ENCODE assay signal across 1 cellular context in the genomic region with DNA sequence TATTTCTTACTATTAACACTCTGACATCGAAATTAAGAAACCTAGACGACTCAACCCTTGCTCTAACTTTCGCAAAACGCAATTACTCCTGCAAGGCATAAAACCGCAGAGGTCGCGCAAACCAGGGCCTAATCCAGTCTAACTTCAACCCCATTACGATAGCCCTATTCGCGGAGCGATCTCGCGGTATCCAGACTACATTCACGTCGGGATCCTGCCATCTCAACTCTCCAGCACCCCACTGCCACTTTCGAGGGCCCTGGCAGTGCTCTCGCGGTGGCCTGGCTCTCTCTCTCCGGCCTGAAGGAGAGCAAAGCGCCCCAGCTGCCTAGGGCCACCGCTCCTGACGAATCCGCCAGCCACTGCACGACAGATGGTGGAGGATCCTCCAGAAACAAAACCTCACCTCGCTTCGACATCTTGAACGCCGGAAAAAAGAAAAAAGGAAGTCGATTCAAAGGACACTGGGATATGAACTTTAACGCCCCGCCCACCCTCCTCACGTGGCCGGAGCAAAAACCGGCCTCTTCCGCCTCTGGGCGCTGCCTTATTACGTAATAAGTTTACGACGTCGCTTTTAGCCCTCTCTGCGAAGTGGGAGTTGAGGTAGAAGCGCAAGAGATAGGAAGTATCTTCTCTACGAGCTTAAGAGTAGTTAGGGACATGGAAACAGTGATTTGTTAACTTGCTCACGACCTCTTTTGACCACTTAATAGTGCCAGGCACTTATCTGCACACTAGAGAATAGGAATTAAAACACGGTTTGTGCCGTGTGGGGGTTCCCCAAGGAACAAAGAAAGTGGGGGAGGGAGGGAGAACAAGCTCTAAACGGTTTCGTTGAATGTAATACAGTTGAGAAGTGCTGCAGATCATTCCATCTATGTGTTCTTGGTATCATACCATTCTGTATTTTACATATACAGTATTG.
TF ChIP-seq lines count a peak whose summit lies in the region.

A gene (minus strand): TSS at position 430 of the 928 bp plus-strand sequence. CDS start 11 bp downstream, at position 419.

TF ChIP-seq in HEK293, 187 proteins besides CTCF, POLR2A, EP300 and RAD21 (continued from another document):
- TF ChIP-seq, protein P1, sequence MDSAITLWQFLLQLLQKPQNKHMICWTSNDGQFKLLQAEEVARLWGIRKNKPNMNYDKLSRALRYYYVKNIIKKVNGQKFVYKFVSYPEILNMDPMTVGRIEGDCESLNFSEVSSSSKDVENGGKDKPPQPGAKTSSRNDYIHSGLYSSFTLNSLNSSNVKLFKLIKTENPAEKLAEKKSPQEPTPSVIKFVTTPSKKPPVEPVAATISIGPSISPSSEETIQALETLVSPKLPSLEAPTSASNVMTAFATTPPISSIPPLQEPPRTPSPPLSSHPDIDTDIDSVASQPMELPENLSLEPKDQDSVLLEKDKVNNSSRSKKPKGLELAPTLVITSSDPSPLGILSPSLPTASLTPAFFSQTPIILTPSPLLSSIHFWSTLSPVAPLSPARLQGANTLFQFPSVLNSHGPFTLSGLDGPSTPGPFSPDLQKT (IDR thresholded peaks at IDR 0.05; ENCODE audit: borderline replicate concordance, low read depth, low read length) = no peak; the same call in 1 of the 2 replicates
- TF ChIP-seq REPIN1 (tag by site-specific recombination; IDR thresholded peaks at IDR 0.05; ENCODE audit: low read depth) = 0 out of 2 replicates have a peak, but pooled peaks have one; percentile 36
- TF ChIP-seq ZNF391 (tag by site-specific recombination; IDR thresholded peaks at IDR 0.05; ENCODE audit: borderline replicate concordance, low read depth) = peak; percentile 90
- TF ChIP-seq SCRT2 (tag by site-specific recombination; IDR thresholded peaks at IDR 0.05) = no peak; the same call in 1 of the 2 replicates
- 0 out of 2 replicates have a peak, but pooled peaks have one; percentile 37 for TF ChIP-seq ZSCAN30 (tag by site-specific recombination; IDR thresholded peaks at IDR 0.05)
- TF ChIP-seq ZFHX2 (tag by site-specific recombination; conservative IDR thresholded peaks at IDR 0.05) = peak; percentile 66
- TF ChIP-seq, protein P2, sequence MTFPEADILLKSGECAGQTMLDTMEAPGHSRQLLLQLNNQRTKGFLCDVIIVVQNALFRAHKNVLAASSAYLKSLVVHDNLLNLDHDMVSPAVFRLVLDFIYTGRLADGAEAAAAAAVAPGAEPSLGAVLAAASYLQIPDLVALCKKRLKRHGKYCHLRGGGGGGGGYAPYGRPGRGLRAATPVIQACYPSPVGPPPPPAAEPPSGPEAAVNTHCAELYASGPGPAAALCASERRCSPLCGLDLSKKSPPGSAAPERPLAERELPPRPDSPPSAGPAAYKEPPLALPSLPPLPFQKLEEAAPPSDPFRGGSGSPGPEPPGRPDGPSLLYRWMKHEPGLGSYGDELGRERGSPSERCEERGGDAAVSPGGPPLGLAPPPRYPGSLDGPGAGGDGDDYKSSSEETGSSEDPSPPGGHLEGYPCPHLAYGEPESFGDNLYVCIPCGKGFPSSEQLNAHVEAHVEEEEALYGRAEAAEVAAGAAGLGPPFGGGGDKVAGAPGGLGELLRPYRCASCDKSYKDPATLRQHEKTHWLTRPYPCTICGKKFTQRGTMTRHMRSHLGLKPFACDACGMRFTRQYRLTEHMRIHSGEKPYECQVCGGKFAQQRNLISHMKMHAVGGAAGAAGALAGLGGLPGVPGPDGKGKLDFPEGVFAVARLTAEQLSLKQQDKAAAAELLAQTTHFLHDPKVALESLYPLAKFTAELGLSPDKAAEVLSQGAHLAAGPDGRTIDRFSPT (tag by site-specific recombination; IDR thresholded peaks at IDR 0.05) = peak; percentile 37; the same call in 1 of the 2 replicates
- TF ChIP-seq, protein P3, sequence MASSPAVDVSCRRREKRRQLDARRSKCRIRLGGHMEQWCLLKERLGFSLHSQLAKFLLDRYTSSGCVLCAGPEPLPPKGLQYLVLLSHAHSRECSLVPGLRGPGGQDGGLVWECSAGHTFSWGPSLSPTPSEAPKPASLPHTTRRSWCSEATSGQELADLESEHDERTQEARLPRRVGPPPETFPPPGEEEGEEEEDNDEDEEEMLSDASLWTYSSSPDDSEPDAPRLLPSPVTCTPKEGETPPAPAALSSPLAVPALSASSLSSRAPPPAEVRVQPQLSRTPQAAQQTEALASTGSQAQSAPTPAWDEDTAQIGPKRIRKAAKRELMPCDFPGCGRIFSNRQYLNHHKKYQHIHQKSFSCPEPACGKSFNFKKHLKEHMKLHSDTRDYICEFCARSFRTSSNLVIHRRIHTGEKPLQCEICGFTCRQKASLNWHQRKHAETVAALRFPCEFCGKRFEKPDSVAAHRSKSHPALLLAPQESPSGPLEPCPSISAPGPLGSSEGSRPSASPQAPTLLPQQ (tag by site-specific recombination; IDR thresholded peaks at IDR 0.05) = 0 out of 2 replicates have a peak, but pooled peaks have one; percentile 59
- TF ChIP-seq, protein P4, sequence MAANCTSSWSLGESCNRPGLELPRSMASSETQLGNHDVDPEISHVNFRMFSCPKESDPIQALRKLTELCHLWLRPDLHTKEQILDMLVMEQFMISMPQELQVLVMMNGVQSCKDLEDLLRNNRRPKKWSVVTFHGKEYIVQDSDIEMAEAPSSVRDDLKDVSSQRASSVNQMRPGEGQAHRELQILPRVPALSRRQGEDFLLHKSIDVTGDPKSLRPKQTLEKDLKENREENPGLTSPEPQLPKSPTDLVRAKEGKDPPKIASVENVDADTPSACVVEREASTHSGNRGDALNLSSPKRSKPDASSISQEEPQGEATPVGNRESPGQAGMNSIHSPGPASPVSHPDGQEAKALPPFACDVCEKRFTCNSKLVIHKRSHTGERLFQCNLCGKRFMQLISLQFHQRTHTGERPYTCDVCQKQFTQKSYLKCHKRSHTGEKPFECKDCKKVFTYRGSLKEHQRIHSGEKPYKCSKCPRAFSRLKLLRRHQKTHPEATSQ (tag by site-specific recombination; IDR thresholded peaks at IDR 0.05) = no peak
